ENCODE assay signal across 9 cellular contexts in the genomic region with DNA sequence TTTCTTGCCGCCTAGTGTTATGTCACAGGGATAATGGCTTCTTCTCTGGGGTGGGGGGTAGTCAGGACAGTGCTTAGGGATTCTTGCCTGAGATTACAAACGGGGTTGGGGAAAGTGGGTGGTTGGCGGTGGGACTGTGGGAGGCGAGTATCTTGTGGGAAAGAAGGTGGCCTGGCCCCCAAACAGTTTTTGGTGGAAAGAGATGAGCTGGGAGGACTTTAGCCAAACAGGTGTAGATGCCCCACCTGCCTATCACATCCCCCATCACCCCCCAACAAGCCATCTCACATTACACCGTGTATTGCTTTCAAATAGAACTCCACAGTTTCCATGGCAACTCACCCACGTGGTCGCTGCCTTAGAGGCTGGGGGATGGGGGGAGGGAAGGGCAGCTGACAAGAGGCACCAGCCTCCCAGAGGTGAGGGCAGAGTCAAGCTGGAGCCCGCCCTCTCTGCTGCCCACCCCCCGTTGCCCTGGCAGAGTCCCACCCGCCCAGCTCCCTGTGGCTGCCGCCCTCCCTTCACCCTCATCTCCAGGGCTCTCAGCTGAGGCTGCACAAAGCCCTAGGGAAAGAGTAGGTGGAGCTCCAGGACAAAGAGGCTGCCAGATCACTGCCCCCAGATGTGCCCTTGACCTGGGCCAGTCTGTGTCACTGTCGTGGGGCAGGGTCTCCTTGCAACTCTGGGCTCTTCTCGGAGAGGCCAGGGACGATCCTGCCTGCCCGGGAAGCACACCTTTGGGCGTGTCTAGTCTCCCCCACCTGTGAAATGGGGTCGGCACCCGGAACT.
DNase-seq lines count a peak whose midpoint lies in the region; ATAC-seq, FAIRE-seq and TF ChIP-seq lines count a peak whose summit lies in the region.
"Had no signal": no experiment of that assay in that cellular context is flagged by ENCODE, and none has a peak within 500 bp of the region (broad histone marks: within the 10 kb centered on the region; RNA-seq: fewer than 3 reads in every experiment).

No MANE protein-coding gene starts in this region.

- H3K27me3 Mint-ChIP-seq in astrocyte (ENCODE audit: low read depth, unreplicated experiment) (peaks cover 2% of the 10 kb centered on the region), nephron progenitor cell (ENCODE audit: low read depth, poor library complexity) (peaks cover 16% of the 10 kb centered on the region)
- H3K27me3 Mint-ChIP-seq in stimulated activated memory B cell treated with anti-CD40 and anti-IgM and Interleukin-4, amounts not matched to agents 10 μg/mL and 1 μg/mL and 100 μg/mL, for 72 hours: peaks cover 32% of the 10 kb centered on the region

- H3K4me3 Mint-ChIP-seq in astrocyte (ENCODE audit: unreplicated experiment): peak overlapping the region; percentile 23
- peak overlapping the region; percentile 57 for H3K4me3 Mint-ChIP-seq in nephron progenitor cell
- H3K4me3 Mint-ChIP-seq in stimulated activated memory B cell treated with anti-CD40 and anti-IgM and Interleukin-4, amounts not matched to agents 10 μg/mL and 1 μg/mL and 100 μg/mL, for 72 hours: no peak overlapping the region

- peaks cover 37% of the 10 kb centered on the region for H3K4me1 ChIP-seq in astrocyte (ENCODE audit: insufficient read depth, low read length)
- H3K4me1 ChIP-seq in uterus: peaks cover 4 to 20% of the 10 kb centered on the region in 2 donors
- peaks cover 0 to 70% of the 10 kb centered on the region in 2 donors for H3K4me1 ChIP-seq in right atrium auricular region

- H3K27me3 ChIP-seq in H7 (ENCODE audit: control insufficient read depth, insufficient read depth, low read length) (no peaks in the 10 kb centered on the region), astrocyte (ENCODE audit: insufficient read depth, low read length) (no peaks in the 10 kb centered on the region), uterus (no peaks in the 10 kb centered on the region), right atrium auricular region (no peaks in the 10 kb centered on the region)

- H3K9ac ChIP-seq in astrocyte (ENCODE audit: low read length): no peak overlapping the region

- H3K4me3 ChIP-seq in H7 (ENCODE audit: insufficient read depth, low read depth, low read length): no peak overlapping the region
- H3K4me3 ChIP-seq in astrocyte (ENCODE audit: insufficient read depth, low read depth, low read length): no peak overlapping the region
- H3K4me3 ChIP-seq in uterus: no peak overlapping the region
- no peak overlapping the region for H3K4me3 ChIP-seq in right atrium auricular region

- ATAC-seq in stimulated activated memory B cell treated with anti-CD40 and anti-IgM and Interleukin-4, amounts not matched to agents 10 μg/mL and 1 μg/mL and 100 μg/mL, for 72 hours: no peak
- ATAC-seq in HG03097 (IDR thresholded peaks at IDR 0.05; ENCODE audit: low FRiP score, unreplicated experiment): no peak

- H3K27ac Mint-ChIP-seq in astrocyte (ENCODE audit: unreplicated experiment) (peak overlapping the region; percentile 88), nephron progenitor cell (peak overlapping the region; percentile 87)
- no peak overlapping the region for H3K27ac Mint-ChIP-seq in stimulated activated memory B cell treated with anti-CD40 and anti-IgM and Interleukin-4, amounts not matched to agents 10 μg/mL and 1 μg/mL and 100 μg/mL, for 72 hours

- H2AFZ ChIP-seq in astrocyte (ENCODE audit: low read depth, low read length): peak overlapping the region; percentile 69

- H3K9me3 ChIP-seq in astrocyte (ENCODE audit: insufficient read depth, low read depth, low read length) (no peaks in the 10 kb centered on the region), uterus (no peaks in the 10 kb centered on the region), right atrium auricular region (no peaks in the 10 kb centered on the region)

- intact Hi-C loops in uterus (cut with DNase I; ENCODE audit: low total_unique reads): no loop called here

- TF ChIP-seq CTCF in astrocyte (IDR thresholded peaks at IDR 0.05; ENCODE audit: insufficient read depth, low read depth, low read length) (no peak), nephron progenitor cell (IDR thresholded peaks at IDR 0.05) (no peak), uterus (IDR thresholded peaks at IDR 0.05) (no peak), right atrium auricular region (IDR thresholded peaks at IDR 0.05) (no peak)

- DNase-seq in H7 (peak; percentile 97), NCI-H2196 (lab: John Stamatoyannopoulos, UW; ENCODE audit: unreplicated experiment) (peak; percentile 94), astrocyte (ENCODE audit: low read depth) (no peak), nephron progenitor cell (peak; percentile 66), uterus (no peak), right atrium auricular region (ENCODE audit: low spot score) (no peak)

- H3K9me3 Mint-ChIP-seq in astrocyte (ENCODE audit: unreplicated experiment): peaks cover 2% of the 10 kb centered on the region
- H3K9me3 Mint-ChIP-seq in nephron progenitor cell: no peaks in the 10 kb centered on the region
- H3K9me3 Mint-ChIP-seq in stimulated activated memory B cell treated with anti-CD40 and anti-IgM and Interleukin-4, amounts not matched to agents 10 μg/mL and 1 μg/mL and 100 μg/mL, for 72 hours: no peaks in the 10 kb centered on the region

- no peak for FAIRE-seq in astrocyte (lab: Jason Lieb, UNC)
- FAIRE-seq: colon had no signal

- H3K4me1 Mint-ChIP-seq in astrocyte (ENCODE audit: low read depth, unreplicated experiment) (peaks cover 77% of the 10 kb centered on the region), nephron progenitor cell (peaks cover 97% of the 10 kb centered on the region)
- H3K4me1 Mint-ChIP-seq in stimulated activated memory B cell treated with anti-CD40 and anti-IgM and Interleukin-4, amounts not matched to agents 10 μg/mL and 1 μg/mL and 100 μg/mL, for 72 hours: peaks cover 32% of the 10 kb centered on the region

- H3K36me3 Mint-ChIP-seq in astrocyte (ENCODE audit: low read depth, unreplicated experiment) (no peaks in the 10 kb centered on the region), nephron progenitor cell (ENCODE audit: low read depth) (no peaks in the 10 kb centered on the region)
- no peaks in the 10 kb centered on the region for H3K36me3 Mint-ChIP-seq in stimulated activated memory B cell treated with anti-CD40 and anti-IgM and Interleukin-4, amounts not matched to agents 10 μg/mL and 1 μg/mL and 100 μg/mL, for 72 hours

- H3K27ac ChIP-seq in astrocyte (ENCODE audit: low read depth, low read length): no peak overlapping the region
- H3K27ac ChIP-seq in uterus: no peak overlapping the region
- no peak overlapping the region for H3K27ac ChIP-seq in right atrium auricular region

- H3K79me2 ChIP-seq in astrocyte (ENCODE audit: insufficient read depth, low read length): no peaks in the 10 kb centered on the region

- H4K20me1 ChIP-seq in astrocyte (ENCODE audit: insufficient read depth, low read length): no peaks in the 10 kb centered on the region

- TF ChIP-seq POLR2A in uterus (IDR thresholded peaks at IDR 0.05): no peak

- no peaks in the 10 kb centered on the region for H3K36me3 ChIP-seq in H7 (replicated peaks; ENCODE audit: control insufficient read depth, insufficient read depth, low read length)
- no peaks in the 10 kb centered on the region for H3K36me3 ChIP-seq in astrocyte (ENCODE audit: insufficient read depth, low read length)
- no peaks in the 10 kb centered on the region for H3K36me3 ChIP-seq in uterus
- no peaks in the 10 kb centered on the region for H3K36me3 ChIP-seq in right atrium auricular region

- peak overlapping the region; percentile 14 for H3K4me2 ChIP-seq in astrocyte (ENCODE audit: low read length)

Comparison
In these comparisons a context has a peak if more than half of its experiments do, and no peak if none do; other contexts are left out.
1. DNase-seq: peak in H7 (single experiment), NCI-H2196 (single experiment) and nephron progenitor cell (single experiment); none in astrocyte (single experiment), uterus (0 of 2) and right atrium auricular region (single experiment).